22 cellular contexts compared by ENCODE assay signal in genomic region chr17:31293586-31293985, GRCh38. TPM values are rescaled to one million over a fixed set of nuclear protein-coding genes. Genes with fewer than 3 reads are reported as not detected.
DNase-seq lines count a peak whose midpoint lies in the region; ATAC-seq, FAIRE-seq and TF ChIP-seq lines count a peak whose summit lies in the region.
"Had no signal": no experiment of that assay in that cellular context is flagged by ENCODE, and none has a peak within 500 bp of the region (broad histone marks: within the 10 kb centered on the region; RNA-seq: fewer than 3 reads in every experiment).

No MANE protein-coding gene starts in this region.

- no peak for FAIRE-seq in astrocyte (lab: Jason Lieb, UNC)
- FAIRE-seq: GM12878 had no signal

- no peak overlapping the region for H3K4me2 ChIP-seq in astrocyte (ENCODE audit: low read length)
- H3K4me2 ChIP-seq: GM23338 had no signal

- no peaks in the 10 kb centered on the region for H3K9me3 Mint-ChIP-seq in astrocyte (ENCODE audit: unreplicated experiment)
- H3K9me3 Mint-ChIP-seq: CD8-positive, alpha-beta memory T cell; GM23338 had no signal

- H3K36me3 ChIP-seq in astrocyte (ENCODE audit: insufficient read depth, low read length) = peaks cover 3% of the 10 kb centered on the region

- no peak overlapping the region for H3K27ac ChIP-seq in astrocyte (ENCODE audit: low read depth, low read length)
- H3K27ac ChIP-seq in temporal lobe (ENCODE audit: low read depth, low read length) = peak overlapping the region; percentile 39
- H3K27ac ChIP-seq: C4-2B had no signal

- DNase-seq in EH (ENCODE audit: low read depth) (peak; percentile 63), astrocyte (ENCODE audit: low read depth) (peak; percentile 42), inferior parietal cortex (ENCODE audit: extremely low spot score) (peak; percentile 32), H4 (ENCODE audit: low spot score) (no peak)
- DNase-seq: CD8-positive, alpha-beta memory T cell; DMS79; Karpas-422; MV-4-11; NCI-H1105 treated with DMSO at 0.1 percent for 48 hours; NCI-H2029 treated with DMSO at 0.1 percent for 48 hours; NCI-H2171 treated with DMSO at 0.1 percent for 48 hours; NCI-H524 treated with DMSO at 0.1 percent for 48 hours; NCI-H82 had no signal

- H3K4me1 Mint-ChIP-seq in astrocyte (ENCODE audit: low read depth, unreplicated experiment) = peaks cover 15% of the 10 kb centered on the region

- H3K36me3 Mint-ChIP-seq in astrocyte (ENCODE audit: low read depth, unreplicated experiment) = peaks cover 6% of the 10 kb centered on the region

- no peak overlapping the region for H3K9ac ChIP-seq in astrocyte (ENCODE audit: low read length)

- H3K4me1 ChIP-seq in astrocyte (ENCODE audit: insufficient read depth, low read length) = no peaks in the 10 kb centered on the region

- H2AFZ ChIP-seq in astrocyte (ENCODE audit: low read depth, low read length) = no peak overlapping the region
- H2AFZ ChIP-seq: GM23338 had no signal

- no peak for TF ChIP-seq CTCF in astrocyte (IDR thresholded peaks at IDR 0.05; ENCODE audit: insufficient read depth, low read depth, low read length)

- ATAC-seq in GM18511 (IDR thresholded peaks at IDR 0.05; ENCODE audit: unreplicated experiment) (no peak), HG03108 (IDR thresholded peaks at IDR 0.05; ENCODE audit: unreplicated experiment) (no peak)
- ATAC-seq: GM12878, GM23338, Panc1, SK-N-SH treated with all-trans-retinoic acid at 6 μM for 48 hours had no signal

- H3K27me3 Mint-ChIP-seq in astrocyte (ENCODE audit: low read depth, unreplicated experiment) = no peaks in the 10 kb centered on the region

- H3K4me3 Mint-ChIP-seq in astrocyte (ENCODE audit: unreplicated experiment) = no peak overlapping the region
- H3K4me3 Mint-ChIP-seq: CD8-positive, alpha-beta memory T cell; GM23338 had no signal

- peak overlapping the region; percentile 43 for H3K27ac Mint-ChIP-seq in astrocyte (ENCODE audit: unreplicated experiment)
- H3K27ac Mint-ChIP-seq: GM23338 had no signal

- H3K9me3 ChIP-seq in astrocyte (ENCODE audit: insufficient read depth, low read depth, low read length) = no peaks in the 10 kb centered on the region

- H3K4me3 ChIP-seq in astrocyte (ENCODE audit: insufficient read depth, low read depth, low read length) = no peak overlapping the region
- H3K4me3 ChIP-seq: GM12878, GM23338 had no signal

- H4K20me1 ChIP-seq in astrocyte (ENCODE audit: insufficient read depth, low read length) = peaks cover 10% of the 10 kb centered on the region

- H3K79me2 ChIP-seq in astrocyte (ENCODE audit: insufficient read depth, low read length) = no peaks in the 10 kb centered on the region

- H3K27me3 ChIP-seq in astrocyte (ENCODE audit: insufficient read depth, low read length) = no peaks in the 10 kb centered on the region

RNA-seq across cellular contexts. Expression of gene OMG, which starts 3.5 kb away (rescaled TPM):
- total RNA-seq in astrocyte = not detected in 2 replicates
- total RNA-seq in temporal lobe = 4.7 TPM
- not detected in 2 replicates for total RNA-seq in H4 (2014; rRNA removed; shearing (Covaris generic))
- total RNA-seq: GM23338, M059J had no signal

RNA-seq across cellular contexts. Expression of gene EVI2B, which starts 20.3 kb away (rescaled TPM):
- total RNA-seq in astrocyte (0.11 TPM in 1 of 2 replicates, not detected in the other), temporal lobe (0.49 TPM)
- total RNA-seq in H4 (2014; rRNA removed; shearing (Covaris generic)) = 0.23 and 0.39 TPM in 2 replicates
- total RNA-seq: GM23338 had no signal

RNA-seq across cellular contexts. Expression of gene EVI2A, which starts 27.8 kb away (rescaled TPM):
- total RNA-seq in astrocyte (1.1 TPM in 2 replicates), temporal lobe (3.0 TPM)
- 4.8 and 7.7 TPM in 2 replicates for total RNA-seq in H4 (2014; rRNA removed; shearing (Covaris generic))
- total RNA-seq: GM23338 had no signal
